In genomic region chr9:128104171-128104618, GRCh38 we compare ENCODE assay signal across 1 cellular context.
TF ChIP-seq lines count a peak whose summit lies in the region.

No MANE protein-coding gene starts in this region.

TF ChIP-seq in HepG2, 621 proteins besides CTCF, POLR2A, EP300 and RAD21 (continued from another document and continues in another):
- TF ChIP-seq ZNF770 (CRISPR knock-in tag; IDR thresholded peaks at IDR 0.05), result peak; percentile 18; the same call in 1 of the 2 replicates
- peak; percentile 93 for TF ChIP-seq SOX5 (CRISPR knock-in tag; IDR thresholded peaks at IDR 0.05; ENCODE audit: borderline replicate concordance)
- TF ChIP-seq REPIN1 (CRISPR knock-in tag; IDR thresholded peaks at IDR 0.05; ENCODE audit: borderline replicate concordance, low read depth), result peak; percentile 38; the same call in 1 of the 2 replicates
- TF ChIP-seq ZBTB33 (CRISPR knock-in tag; IDR thresholded peaks at IDR 0.05), result peak; percentile 26; the same call in 1 of the 2 replicates
- TF ChIP-seq TBL1XR1 (IDR thresholded peaks at IDR 0.05; ENCODE audit: borderline replicate concordance, low read length, partially characterized antibody), result no peak
- 0 out of 2 replicates have a peak, but pooled peaks have one; percentile 32 for TF ChIP-seq PAF1 (CRISPR knock-in tag; IDR thresholded peaks at IDR 0.05)
- peak; percentile 73; the same call in 1 of the 2 replicates for TF ChIP-seq IRF2 (CRISPR knock-in tag; IDR thresholded peaks at IDR 0.05)
- TF ChIP-seq POGZ (CRISPR knock-in tag; IDR thresholded peaks at IDR 0.05), result 0 out of 2 replicates have a peak, but pooled peaks have one; percentile 26
- peak; percentile 75; the same call in 1 of the 2 replicates for TF ChIP-seq YEATS4 (CRISPR knock-in tag; IDR thresholded peaks at IDR 0.05; ENCODE audit: borderline replicate concordance)
- no peak for TF ChIP-seq ZNF781 (CRISPR knock-in tag; IDR thresholded peaks at IDR 0.05; ENCODE audit: borderline replicate concordance, not compliant biosample characterization)
- TF ChIP-seq, protein P1, sequence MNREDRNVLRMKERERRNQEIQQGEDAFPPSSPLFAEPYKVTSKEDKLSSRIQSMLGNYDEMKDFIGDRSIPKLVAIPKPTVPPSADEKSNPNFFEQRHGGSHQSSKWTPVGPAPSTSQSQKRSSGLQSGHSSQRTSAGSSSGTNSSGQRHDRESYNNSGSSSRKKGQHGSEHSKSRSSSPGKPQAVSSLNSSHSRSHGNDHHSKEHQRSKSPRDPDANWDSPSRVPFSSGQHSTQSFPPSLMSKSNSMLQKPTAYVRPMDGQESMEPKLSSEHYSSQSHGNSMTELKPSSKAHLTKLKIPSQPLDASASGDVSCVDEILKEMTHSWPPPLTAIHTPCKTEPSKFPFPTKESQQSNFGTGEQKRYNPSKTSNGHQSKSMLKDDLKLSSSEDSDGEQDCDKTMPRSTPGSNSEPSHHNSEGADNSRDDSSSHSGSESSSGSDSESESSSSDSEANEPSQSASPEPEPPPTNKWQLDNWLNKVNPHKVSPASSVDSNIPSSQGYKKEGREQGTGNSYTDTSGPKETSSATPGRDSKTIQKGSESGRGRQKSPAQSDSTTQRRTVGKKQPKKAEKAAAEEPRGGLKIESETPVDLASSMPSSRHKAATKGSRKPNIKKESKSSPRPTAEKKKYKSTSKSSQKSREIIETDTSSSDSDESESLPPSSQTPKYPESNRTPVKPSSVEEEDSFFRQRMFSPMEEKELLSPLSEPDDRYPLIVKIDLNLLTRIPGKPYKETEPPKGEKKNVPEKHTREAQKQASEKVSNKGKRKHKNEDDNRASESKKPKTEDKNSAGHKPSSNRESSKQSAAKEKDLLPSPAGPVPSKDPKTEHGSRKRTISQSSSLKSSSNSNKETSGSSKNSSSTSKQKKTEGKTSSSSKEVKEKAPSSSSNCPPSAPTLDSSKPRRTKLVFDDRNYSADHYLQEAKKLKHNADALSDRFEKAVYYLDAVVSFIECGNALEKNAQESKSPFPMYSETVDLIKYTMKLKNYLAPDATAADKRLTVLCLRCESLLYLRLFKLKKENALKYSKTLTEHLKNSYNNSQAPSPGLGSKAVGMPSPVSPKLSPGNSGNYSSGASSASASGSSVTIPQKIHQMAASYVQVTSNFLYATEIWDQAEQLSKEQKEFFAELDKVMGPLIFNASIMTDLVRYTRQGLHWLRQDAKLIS (CRISPR knock-in tag; IDR thresholded peaks at IDR 0.05), result 0 out of 2 replicates have a peak, but pooled peaks have one; percentile 44
- peak; percentile 50 for TF ChIP-seq FOSL2 (CRISPR knock-in tag; IDR thresholded peaks at IDR 0.05)
- TF ChIP-seq RNF2 (conservative IDR thresholded peaks at IDR 0.05; ENCODE audit: low read depth), result 0 out of 2 replicates have a peak, but pooled peaks have one; percentile 38
- peak; percentile 70; the same call in 1 of the 2 replicates for TF ChIP-seq ESRRA (CRISPR knock-in tag; IDR thresholded peaks at IDR 0.05; ENCODE audit: low read depth)
- TF ChIP-seq SIN3A (IDR thresholded peaks at IDR 0.05; ENCODE audit: borderline replicate concordance, low read depth, low read length), result peak; percentile 36; the same call in 1 of the 2 replicates
- TF ChIP-seq LCORL (IDR thresholded peaks at IDR 0.05), result no peak
- TF ChIP-seq LCORL (CRISPR knock-in tag; IDR thresholded peaks at IDR 0.05), result peak; percentile 92
- peak; percentile 8; the same call in 1 of the 2 replicates for TF ChIP-seq ZNF441 (CRISPR knock-in tag; IDR thresholded peaks at IDR 0.05; ENCODE audit: borderline replicate concordance)
- TF ChIP-seq SRSF9 (IDR thresholded peaks at IDR 0.05; ENCODE audit: borderline replicate concordance, insufficient read depth, low read depth, low read length, poor library complexity, severe bottlenecking), result no peak
- peak; percentile 80 for TF ChIP-seq NCOA2 (CRISPR knock-in tag; IDR thresholded peaks at IDR 0.05)
- no peak for TF ChIP-seq NBN (conservative IDR thresholded peaks at IDR 0.05)
- peak; percentile 57 for TF ChIP-seq BORCS8-MEF2B (CRISPR knock-in tag; IDR thresholded peaks at IDR 0.05)
- TF ChIP-seq ZNF574 (CRISPR knock-in tag; IDR thresholded peaks at IDR 0.05), result peak; percentile 47; the same call in 1 of the 2 replicates
- TF ChIP-seq ZNF329 (CRISPR knock-in tag; IDR thresholded peaks at IDR 0.05; ENCODE audit: low read depth), result 0 out of 2 replicates have a peak, but pooled peaks have one; percentile 25
- peak; percentile 83 for TF ChIP-seq ZMYM3 (CRISPR knock-in tag; IDR thresholded peaks at IDR 0.05)
- peak in 1 of 2 experiments; percentile 35; a peak in 2 of 4 replicates for TF ChIP-seq HMGXB4 (CRISPR knock-in tag; IDR thresholded peaks at IDR 0.05; ENCODE audit: borderline replicate concordance in 1 of 2, low read depth in 1 of 2)
- TF ChIP-seq FOXC1 (CRISPR knock-in tag; IDR thresholded peaks at IDR 0.05; ENCODE audit: borderline replicate concordance), result peak; percentile 48; the same call in 1 of the 2 replicates
- peak; percentile 85 for TF ChIP-seq RARA (CRISPR knock-in tag; IDR thresholded peaks at IDR 0.05)
- peak; percentile 34; the same call in 1 of the 2 replicates for TF ChIP-seq NR2F6 (IDR thresholded peaks at IDR 0.05)
- TF ChIP-seq NR2F6 (CRISPR knock-in tag; IDR thresholded peaks at IDR 0.05), result peak; percentile 82
- TF ChIP-seq, protein P2, sequence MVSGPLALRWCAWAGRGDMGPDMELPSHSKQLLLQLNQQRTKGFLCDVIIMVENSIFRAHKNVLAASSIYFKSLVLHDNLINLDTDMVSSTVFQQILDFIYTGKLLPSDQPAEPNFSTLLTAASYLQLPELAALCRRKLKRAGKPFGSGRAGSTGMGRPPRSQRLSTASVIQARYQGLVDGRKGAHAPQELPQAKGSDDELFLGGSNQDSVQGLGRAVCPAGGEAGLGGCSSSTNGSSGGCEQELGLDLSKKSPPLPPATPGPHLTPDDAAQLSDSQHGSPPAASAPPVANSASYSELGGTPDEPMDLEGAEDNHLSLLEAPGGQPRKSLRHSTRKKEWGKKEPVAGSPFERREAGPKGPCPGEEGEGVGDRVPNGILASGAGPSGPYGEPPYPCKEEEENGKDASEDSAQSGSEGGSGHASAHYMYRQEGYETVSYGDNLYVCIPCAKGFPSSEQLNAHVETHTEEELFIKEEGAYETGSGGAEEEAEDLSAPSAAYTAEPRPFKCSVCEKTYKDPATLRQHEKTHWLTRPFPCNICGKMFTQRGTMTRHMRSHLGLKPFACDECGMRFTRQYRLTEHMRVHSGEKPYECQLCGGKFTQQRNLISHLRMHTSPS (CRISPR knock-in tag; IDR thresholded peaks at IDR 0.05; ENCODE audit: low read depth), result peak; percentile 97
- TF ChIP-seq, protein P3, sequence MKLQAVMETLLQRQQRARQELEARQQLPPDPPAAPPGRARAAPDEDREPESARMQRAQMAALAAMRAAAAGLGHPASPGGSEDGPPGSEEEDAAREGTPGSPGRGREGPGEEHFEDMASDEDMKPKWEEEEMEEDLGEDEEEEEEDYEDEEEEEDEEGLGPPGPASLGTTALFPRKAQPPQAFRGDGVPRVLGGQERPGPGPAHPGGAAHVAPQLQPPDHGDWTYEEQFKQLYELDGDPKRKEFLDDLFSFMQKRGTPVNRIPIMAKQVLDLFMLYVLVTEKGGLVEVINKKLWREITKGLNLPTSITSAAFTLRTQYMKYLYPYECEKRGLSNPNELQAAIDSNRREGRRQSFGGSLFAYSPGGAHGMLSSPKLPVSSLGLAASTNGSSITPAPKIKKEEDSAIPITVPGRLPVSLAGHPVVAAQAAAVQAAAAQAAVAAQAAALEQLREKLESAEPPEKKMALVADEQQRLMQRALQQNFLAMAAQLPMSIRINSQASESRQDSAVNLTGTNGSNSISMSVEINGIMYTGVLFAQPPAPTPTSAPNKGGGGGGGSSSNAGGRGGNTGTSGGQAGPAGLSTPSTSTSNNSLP (IDR thresholded peaks at IDR 0.05; ENCODE audit: low read depth, low read length), result 0 out of 2 replicates have a peak, but pooled peaks have one; percentile 46
- TF ChIP-seq ZNF382 (CRISPR knock-in tag; IDR thresholded peaks at IDR 0.05; ENCODE audit: borderline replicate concordance), result no peak
- TF ChIP-seq, protein P4, sequence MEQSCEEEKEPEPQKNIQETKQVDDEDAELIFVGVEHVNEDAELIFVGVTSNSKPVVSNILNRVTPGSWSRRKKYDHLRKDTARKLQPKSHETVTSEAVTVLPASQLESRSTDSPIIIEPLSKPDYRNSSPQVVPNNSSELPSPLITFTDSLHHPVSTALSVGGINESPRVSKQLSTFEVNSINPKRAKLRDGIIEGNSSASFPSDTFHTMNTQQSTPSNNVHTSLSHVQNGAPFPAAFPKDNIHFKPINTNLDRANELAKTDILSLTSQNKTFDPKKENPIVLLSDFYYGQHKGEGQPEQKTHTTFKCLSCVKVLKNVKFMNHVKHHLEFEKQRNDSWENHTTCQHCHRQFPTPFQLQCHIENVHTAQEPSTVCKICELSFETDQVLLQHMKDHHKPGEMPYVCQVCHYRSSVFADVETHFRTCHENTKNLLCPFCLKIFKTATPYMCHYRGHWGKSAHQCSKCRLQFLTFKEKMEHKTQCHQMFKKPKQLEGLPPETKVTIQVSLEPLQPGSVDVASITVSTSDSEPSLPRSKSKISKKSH (CRISPR knock-in tag; IDR thresholded peaks at IDR 0.05; ENCODE audit: borderline replicate concordance), result 0 out of 2 replicates have a peak, but pooled peaks have one; percentile 34
- TF ChIP-seq, protein P5, sequence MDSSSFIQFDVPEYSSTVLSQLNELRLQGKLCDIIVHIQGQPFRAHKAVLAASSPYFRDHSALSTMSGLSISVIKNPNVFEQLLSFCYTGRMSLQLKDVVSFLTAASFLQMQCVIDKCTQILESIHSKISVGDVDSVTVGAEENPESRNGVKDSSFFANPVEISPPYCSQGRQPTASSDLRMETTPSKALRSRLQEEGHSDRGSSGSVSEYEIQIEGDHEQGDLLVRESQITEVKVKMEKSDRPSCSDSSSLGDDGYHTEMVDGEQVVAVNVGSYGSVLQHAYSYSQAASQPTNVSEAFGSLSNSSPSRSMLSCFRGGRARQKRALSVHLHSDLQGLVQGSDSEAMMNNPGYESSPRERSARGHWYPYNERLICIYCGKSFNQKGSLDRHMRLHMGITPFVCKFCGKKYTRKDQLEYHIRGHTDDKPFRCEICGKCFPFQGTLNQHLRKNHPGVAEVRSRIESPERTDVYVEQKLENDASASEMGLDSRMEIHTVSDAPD (CRISPR knock-in tag; IDR thresholded peaks at IDR 0.05), result peak; percentile 81
- TF ChIP-seq RBM22 (optimal IDR thresholded peaks at IDR 0.05; ENCODE audit: low read length), result peak; percentile 44
- peak; percentile 59; the same call in 1 of the 2 replicates for TF ChIP-seq ERF (CRISPR knock-in tag; IDR thresholded peaks at IDR 0.05)
- TF ChIP-seq TAF1 (CRISPR knock-in tag; IDR thresholded peaks at IDR 0.05), result no peak
